In the genomic region with DNA sequence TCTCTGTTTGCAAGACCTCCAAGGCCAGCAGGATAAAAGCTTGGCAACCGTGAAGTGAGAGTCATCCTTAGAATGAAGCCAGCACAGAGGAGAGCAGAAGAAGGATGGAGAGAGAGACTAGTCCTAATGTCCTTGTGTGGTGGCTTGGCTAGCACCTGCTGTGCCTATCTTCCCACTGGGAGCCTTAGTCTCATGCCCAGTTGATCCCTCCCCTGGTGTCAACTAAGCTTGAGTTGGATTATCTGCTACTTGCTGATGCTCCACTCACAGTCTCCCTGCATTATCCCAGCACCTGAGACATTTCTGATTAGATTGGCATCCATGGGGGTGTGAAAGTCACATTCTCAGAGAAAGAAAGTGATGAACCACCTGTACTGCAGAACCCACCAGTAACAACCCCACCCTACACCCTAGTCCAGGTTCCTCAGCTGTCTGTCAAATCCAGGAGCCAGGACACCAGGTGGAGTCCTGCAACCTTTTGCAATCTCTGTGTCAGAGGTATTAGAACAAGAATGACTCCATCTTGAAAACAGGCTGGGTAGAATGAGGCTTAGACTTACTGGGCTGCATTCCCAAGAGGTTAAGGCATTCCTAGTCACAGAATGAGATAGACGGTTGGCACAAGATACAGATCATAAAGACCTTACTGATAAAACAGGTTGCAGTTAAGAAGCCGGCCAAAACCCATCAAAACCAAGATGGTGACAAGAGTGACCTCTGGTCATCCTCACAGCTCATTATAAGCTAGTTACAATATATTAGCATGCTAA, we compare ENCODE assay signal across 22 cellular contexts.
"Had no signal": no experiment of that assay in that cellular context is flagged by ENCODE, and none has a peak within 500 bp of the region (broad histone marks: within the 10 kb centered on the region; RNA-seq: fewer than 3 reads in every experiment).

No MANE protein-coding gene starts in this region.

- H3K27me3 Mint-ChIP-seq: dendritic cell treated with granulocyte-macrophage colony-stimulating factor and Interleukin-4, amounts not matched to agents 40 ng/mL and 50 ng/mL, for 4 days had no signal

- H3K4me3 ChIP-seq: esophagus squamous epithelium, left ventricle myocardium inferior, lung, ovary, right lobe of liver, upper lobe of left lung, vagina had no signal

- H3K9me3 Mint-ChIP-seq: central memory CD8-positive, alpha-beta T cell; dendritic cell treated with granulocyte-macrophage colony-stimulating factor and Interleukin-4, amounts not matched to agents 40 ng/mL and 50 ng/mL, for 4 days; nephron had no signal

- DNase-seq: activated CD4-positive, alpha-beta T cell treated with anti-CD3 and anti-CD28 coated beads, Interleukin-2, amount 50 U/mL, for 1 hour; activated effector memory CD4-positive, alpha-beta T cell treated with Interleukin-2 at 50 U/mL for 16 hours; activated naive CD4-positive, alpha-beta T cell treated with Interleukin-2 at 50 U/mL for 16 hours; activated T-cell treated with anti-CD3 and anti-CD28 coated beads for 4 hours; activated T-cell treated with anti-CD3 and anti-CD28 coated beads, Interleukin-2, amount 50 U/mL, for 72 hours; anterior cingulate cortex; esophagus squamous epithelium; glutamatergic neuron; islet precursor cell; left ventricle myocardium inferior; ovary; right lobe of liver; stimulated activated CD4-positive, alpha-beta T cell treated with anti-CD3 and anti-CD28 coated beads, Interleukin-2, amount 100 ng/mL, for 48 hours; stimulated activated naive CD4-positive, alpha-beta T cell treated with Interleukin-2 at 50 U/mL for 16 hours; upper lobe of left lung had no signal

- H3K27ac ChIP-seq: esophagus squamous epithelium, left ventricle myocardium inferior, neutrophil, ovary, right lobe of liver, upper lobe of left lung, vagina had no signal

- ATAC-seq: activated T-cell treated with anti-CD3 and anti-CD28 coated beads, Interleukin-2, amount 50 U/mL, for 72 hours; right lobe of liver had no signal

- H3K9me3 ChIP-seq: esophagus squamous epithelium, left ventricle myocardium inferior, neutrophil, ovary, right lobe of liver, upper lobe of left lung, vagina had no signal

- H3K4me1 Mint-ChIP-seq: nephron had no signal

- H3K4me3 Mint-ChIP-seq: activated T-cell treated with anti-CD3 and anti-CD28 coated beads, Interleukin-2, amount 50 U/mL, for 72 hours; central memory CD8-positive, alpha-beta T cell; dendritic cell treated with granulocyte-macrophage colony-stimulating factor and Interleukin-4, amounts not matched to agents 40 ng/mL and 50 ng/mL, for 4 days; nephron had no signal

- H3K4me1 ChIP-seq: esophagus squamous epithelium, left ventricle myocardium inferior, right lobe of liver, vagina had no signal

- H3K27ac Mint-ChIP-seq: activated T-cell treated with anti-CD3 and anti-CD28 coated beads, Interleukin-2, amount 50 U/mL, for 72 hours; dendritic cell treated with granulocyte-macrophage colony-stimulating factor and Interleukin-4, amounts not matched to agents 40 ng/mL and 50 ng/mL, for 4 days; nephron; progenitor cell of endocrine pancreas had no signal

- H3K27me3 ChIP-seq: neutrophil, ovary, right lobe of liver, upper lobe of left lung, vagina had no signal

- H3K36me3 ChIP-seq: esophagus squamous epithelium, left ventricle myocardium inferior, neutrophil, ovary, right lobe of liver, upper lobe of left lung, vagina had no signal
